Comparison of ENCODE assay signal across 41 cellular contexts in the genomic region with DNA sequence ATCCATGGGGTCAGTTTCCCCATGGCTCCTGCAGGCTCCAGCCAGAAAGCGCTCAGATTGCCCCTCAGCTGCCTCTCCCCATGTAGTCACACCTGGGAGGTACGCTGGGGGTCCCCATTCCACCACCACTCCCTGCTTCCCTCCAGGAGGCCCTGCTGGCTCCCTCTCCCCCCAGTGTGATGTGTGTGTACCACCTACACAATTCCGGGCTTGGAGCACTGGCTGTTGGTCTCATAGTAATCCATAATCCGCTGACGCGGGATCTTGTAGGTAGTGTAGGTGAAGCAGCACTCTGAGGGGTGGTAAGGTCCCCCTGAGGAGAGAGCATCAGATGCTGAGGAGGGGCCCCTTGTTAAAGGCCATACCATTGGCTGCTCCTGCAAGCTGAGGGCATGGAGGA. TPM values are rescaled to one million over a fixed set of nuclear protein-coding genes. Genes with fewer than 3 reads are reported as not detected.
"Had no signal": no experiment of that assay in that cellular context is flagged by ENCODE, and none has a peak within 500 bp of the region (broad histone marks: within the 10 kb centered on the region; RNA-seq: fewer than 3 reads in every experiment).

No MANE protein-coding gene starts in this region.

- H3K9me3 ChIP-seq: mucosa of descending colon, neutrophil, ovary, prostate gland, testis, transverse colon, vagina had no signal

- H3K4me1 ChIP-seq: foreskin keratinocyte, prostate gland, sigmoid colon, testis, vagina had no signal

- H3K36me3 Mint-ChIP-seq: activated CD4-positive, alpha-beta memory T cell treated with anti-CD3 and anti-CD28 coated beads for 36 hours; activated naive CD4-positive, alpha-beta T cell treated with anti-CD3 and anti-CD28 coated beads, Interleukin-2, amount 10 ng/mL, durations not matched to agents 7 days and 5 days; activated naive CD8-positive, alpha-beta T cell treated with anti-CD3 and anti-CD28 coated beads, Interleukin-2, amount 10 ng/mL, durations not matched to agents 7 days and 5 days had no signal

- H3K4me3 ChIP-seq: lung, mucosa of descending colon, ovary, prostate gland, sigmoid colon, testis, transverse colon had no signal

- H3K4me1 Mint-ChIP-seq: activated naive CD4-positive, alpha-beta T cell treated with anti-CD3 and anti-CD28 coated beads, Interleukin-2, amount 10 ng/mL, durations not matched to agents 7 days and 5 days; activated naive CD8-positive, alpha-beta T cell treated with anti-CD3 and anti-CD28 coated beads, Interleukin-2, amount 10 ng/mL, durations not matched to agents 7 days and 5 days; endodermal cell; nephron had no signal

- H3K27ac ChIP-seq: brain microvascular endothelial cell, foreskin keratinocyte, heart right ventricle, neutrophil, ovary, prostate gland, sigmoid colon, testis, transverse colon, vagina, WERI-Rb-1 had no signal

- H3K27me3 ChIP-seq: brain microvascular endothelial cell, heart right ventricle, neutrophil, ovary, sigmoid colon, testis, transverse colon, vagina had no signal

- H3K36me3 ChIP-seq: brain microvascular endothelial cell, heart right ventricle, neutrophil, ovary, prostate gland, sigmoid colon, transverse colon, vagina, WERI-Rb-1 had no signal

- DNase-seq: activated CD4-positive, alpha-beta memory T cell treated with anti-CD3 and anti-CD28 coated beads for 36 hours; activated CD4-positive, alpha-beta T cell treated with anti-CD3 and anti-CD28 coated beads for 48 hours; activated CD8-positive, alpha-beta memory T cell treated with anti-CD3 and anti-CD28 coated beads, Interleukin-2, amount 50 U/mL, for 4 hours; activated effector memory CD4-positive, alpha-beta T cell treated with anti-CD3 and anti-CD28 coated beads, Interleukin-2, amount 50 U/mL, for 16 hours; activated naive CD4-positive, alpha-beta T cell treated with anti-CD3 and anti-CD28 coated beads, Interleukin-2, amount 10 ng/mL, durations not matched to agents 7 days and 5 days; activated naive CD8-positive, alpha-beta T cell treated with anti-CD3 and anti-CD28 coated beads, Interleukin-2, amount 10 ng/mL, durations not matched to agents 7 days and 5 days; activated T-cell treated with anti-CD3 and anti-CD28 coated beads, Interleukin-2, amount 50 U/mL, for 1 hour; brain microvascular endothelial cell; central memory CD4-positive, alpha-beta T cell; endodermal cell; foreskin keratinocyte; heart right ventricle; kidney glomerular epithelial cell; mesendoderm; mucosa of descending colon; ovary; retina; sigmoid colon; small intestine; stimulated activated CD4-positive, alpha-beta T cell treated with anti-CD3 and anti-CD28 coated beads, Interleukin-1b, Interleukin-23, amount 100 ng/mL, for 48 hours; stimulated activated CD4-positive, alpha-beta T cell treated with anti-CD3 and anti-CD28 coated beads, Interleukin-4, amount 100 ng/mL, for 4 hours; stimulated activated CD8-positive, alpha-beta memory T cell treated with anti-CD3 and anti-CD28 coated beads, Interleukin-4, amount 100 ng/mL, for 48 hours; stimulated activated naive CD4-positive, alpha-beta T cell; T1000; testis; transverse colon; WERI-Rb-1 had no signal

- H3K9me3 Mint-ChIP-seq: activated naive CD4-positive, alpha-beta T cell treated with anti-CD3 and anti-CD28 coated beads, Interleukin-2, amount 10 ng/mL, durations not matched to agents 7 days and 5 days; activated T-helper 1 cell treated with anti-CD3 and anti-CD28 coated beads, Interleukin-12 subunit alpha, Interleukin-12 subunit beta, Interleukin-2, Interleukin-4 antibody, amounts not matched to agents 30 ng/mL and 10 ng/mL and 1 ng/mL, durations not matched to agents 14 hours and 24 hours and 36 hours; endodermal cell had no signal

- H3K27me3 Mint-ChIP-seq: activated CD4-positive, alpha-beta memory T cell treated with anti-CD3 and anti-CD28 coated beads for 36 hours had no signal

- H3K4me3 Mint-ChIP-seq: activated CD4-positive, alpha-beta memory T cell treated with anti-CD3 and anti-CD28 coated beads for 36 hours; activated naive CD4-positive, alpha-beta T cell treated with anti-CD3 and anti-CD28 coated beads, Interleukin-2, amount 10 ng/mL, durations not matched to agents 7 days and 5 days; activated naive CD8-positive, alpha-beta T cell treated with anti-CD3 and anti-CD28 coated beads, Interleukin-2, amount 10 ng/mL, durations not matched to agents 7 days and 5 days; activated T-helper 1 cell treated with anti-CD3 and anti-CD28 coated beads, Interleukin-12 subunit alpha, Interleukin-12 subunit beta, Interleukin-2, Interleukin-4 antibody, amounts not matched to agents 30 ng/mL and 10 ng/mL and 1 ng/mL, durations not matched to agents 14 hours and 24 hours and 36 hours; endodermal cell; nephron had no signal

- ATAC-seq: activated CD4-positive, CD25-positive, alpha-beta regulatory T cell treated with anti-CD3 and anti-CD28 coated beads, Interleukin-2, amount 50 U/mL, for 24 hours; esophagus mucosa; foreskin keratinocyte; heart right ventricle; left lobe of liver; mucosa of descending colon had no signal

- H3K27ac Mint-ChIP-seq: activated CD4-positive, alpha-beta memory T cell treated with anti-CD3 and anti-CD28 coated beads for 36 hours; activated naive CD4-positive, alpha-beta T cell treated with anti-CD3 and anti-CD28 coated beads, Interleukin-2, amount 10 ng/mL, durations not matched to agents 7 days and 5 days; activated naive CD8-positive, alpha-beta T cell treated with anti-CD3 and anti-CD28 coated beads, Interleukin-2, amount 10 ng/mL, durations not matched to agents 7 days and 5 days; activated T-helper 1 cell treated with anti-CD3 and anti-CD28 coated beads, Interleukin-12 subunit alpha, Interleukin-12 subunit beta, Interleukin-2, Interleukin-4 antibody, amounts not matched to agents 30 ng/mL and 10 ng/mL and 1 ng/mL, durations not matched to agents 14 hours and 24 hours and 36 hours; endodermal cell; nephron had no signal

RNA-seq across cellular contexts. Expression of a gene that starts 2.4 kb away (rescaled TPM):
- total RNA-seq: activated CD4-positive, alpha-beta memory T cell treated with anti-CD3 and anti-CD28 coated beads for 36 hours; activated CD8-positive, alpha-beta memory T cell treated with anti-CD3 and anti-CD28 coated beads for 36 hours; activated naive CD8-positive, alpha-beta T cell treated with anti-CD3 and anti-CD28 coated beads, Interleukin-2, amount 10 ng/mL, durations not matched to agents 7 days and 5 days; activated T-helper 1 cell treated with anti-CD3 and anti-CD28 coated beads, Interleukin-12 subunit alpha, Interleukin-12 subunit beta, Interleukin-2, Interleukin-4 antibody, amounts not matched to agents 30 ng/mL and 10 ng/mL and 1 ng/mL, durations not matched to agents 14 hours and 24 hours and 36 hours; astrocyte; endodermal cell; foreskin keratinocyte; myocyte; T-helper 1 cell treated with Interleukin-12 subunit alpha and Interleukin-12 subunit beta and Interleukin-4 antibody, amounts not matched to agents 30 ng/mL and 1 ng/mL, for 36 hours had no signal
- polyA plus RNA-seq: foreskin keratinocyte had no signal

RNA-seq across cellular contexts. Expression of a gene that starts 2.8 kb away (rescaled TPM):
- total RNA-seq: activated CD4-positive, alpha-beta memory T cell treated with anti-CD3 and anti-CD28 coated beads for 36 hours; activated CD8-positive, alpha-beta memory T cell treated with anti-CD3 and anti-CD28 coated beads for 36 hours; activated naive CD8-positive, alpha-beta T cell treated with anti-CD3 and anti-CD28 coated beads, Interleukin-2, amount 10 ng/mL, durations not matched to agents 7 days and 5 days; activated T-helper 1 cell treated with anti-CD3 and anti-CD28 coated beads, Interleukin-12 subunit alpha, Interleukin-12 subunit beta, Interleukin-2, Interleukin-4 antibody, amounts not matched to agents 30 ng/mL and 10 ng/mL and 1 ng/mL, durations not matched to agents 14 hours and 24 hours and 36 hours; astrocyte; endodermal cell; esophagus mucosa; foreskin keratinocyte; glomerular endothelial cell; heart right ventricle; myocyte; prostate gland; T-helper 1 cell treated with Interleukin-12 subunit alpha and Interleukin-12 subunit beta and Interleukin-4 antibody, amounts not matched to agents 30 ng/mL and 1 ng/mL, for 36 hours; transverse colon; vagina had no signal
- polyA plus RNA-seq: foreskin keratinocyte had no signal

RNA-seq across cellular contexts. Expression of a gene that starts 17.2 kb away (rescaled TPM):
- total RNA-seq: activated CD4-positive, alpha-beta memory T cell treated with anti-CD3 and anti-CD28 coated beads for 36 hours; activated CD8-positive, alpha-beta memory T cell treated with anti-CD3 and anti-CD28 coated beads for 36 hours; activated naive CD8-positive, alpha-beta T cell treated with anti-CD3 and anti-CD28 coated beads, Interleukin-2, amount 10 ng/mL, durations not matched to agents 7 days and 5 days; activated T-helper 1 cell treated with anti-CD3 and anti-CD28 coated beads, Interleukin-12 subunit alpha, Interleukin-12 subunit beta, Interleukin-2, Interleukin-4 antibody, amounts not matched to agents 30 ng/mL and 10 ng/mL and 1 ng/mL, durations not matched to agents 14 hours and 24 hours and 36 hours; astrocyte; endodermal cell; foreskin keratinocyte; glomerular endothelial cell; heart right ventricle; myocyte; prostate gland; sigmoid colon; T-helper 1 cell treated with Interleukin-12 subunit alpha and Interleukin-12 subunit beta and Interleukin-4 antibody, amounts not matched to agents 30 ng/mL and 1 ng/mL, for 36 hours; vagina had no signal
- polyA plus RNA-seq: foreskin keratinocyte, heart right ventricle, ovary had no signal

RNA-seq across cellular contexts. Expression of a gene that starts 33.6 kb away (rescaled TPM):
- total RNA-seq: activated CD4-positive, alpha-beta memory T cell treated with anti-CD3 and anti-CD28 coated beads for 36 hours; activated naive CD8-positive, alpha-beta T cell treated with anti-CD3 and anti-CD28 coated beads, Interleukin-2, amount 10 ng/mL, durations not matched to agents 7 days and 5 days; activated T-helper 1 cell treated with anti-CD3 and anti-CD28 coated beads, Interleukin-12 subunit alpha, Interleukin-12 subunit beta, Interleukin-2, Interleukin-4 antibody, amounts not matched to agents 30 ng/mL and 10 ng/mL and 1 ng/mL, durations not matched to agents 14 hours and 24 hours and 36 hours; astrocyte; endodermal cell; foreskin keratinocyte; glomerular endothelial cell; myocyte; T-helper 1 cell treated with Interleukin-12 subunit alpha and Interleukin-12 subunit beta and Interleukin-4 antibody, amounts not matched to agents 30 ng/mL and 1 ng/mL, for 36 hours had no signal
- polyA plus RNA-seq: foreskin keratinocyte had no signal

RNA-seq across cellular contexts. Expression of a gene that starts 40.6 kb away (rescaled TPM):
- total RNA-seq: activated CD4-positive, alpha-beta memory T cell treated with anti-CD3 and anti-CD28 coated beads for 36 hours; activated CD8-positive, alpha-beta memory T cell treated with anti-CD3 and anti-CD28 coated beads for 36 hours; activated naive CD8-positive, alpha-beta T cell treated with anti-CD3 and anti-CD28 coated beads, Interleukin-2, amount 10 ng/mL, durations not matched to agents 7 days and 5 days; activated T-helper 1 cell treated with anti-CD3 and anti-CD28 coated beads, Interleukin-12 subunit alpha, Interleukin-12 subunit beta, Interleukin-2, Interleukin-4 antibody, amounts not matched to agents 30 ng/mL and 10 ng/mL and 1 ng/mL, durations not matched to agents 14 hours and 24 hours and 36 hours; astrocyte; endodermal cell; esophagus mucosa; foreskin keratinocyte; glomerular endothelial cell; heart right ventricle; left lobe of liver; lung; mucosa of descending colon; myocyte; ovary; sigmoid colon; T-helper 1 cell treated with Interleukin-12 subunit alpha and Interleukin-12 subunit beta and Interleukin-4 antibody, amounts not matched to agents 30 ng/mL and 1 ng/mL, for 36 hours; transverse colon; vagina had no signal
- polyA plus RNA-seq: foreskin keratinocyte, heart right ventricle, lung, ovary, sigmoid colon, small intestine had no signal
